In the genomic region with DNA sequence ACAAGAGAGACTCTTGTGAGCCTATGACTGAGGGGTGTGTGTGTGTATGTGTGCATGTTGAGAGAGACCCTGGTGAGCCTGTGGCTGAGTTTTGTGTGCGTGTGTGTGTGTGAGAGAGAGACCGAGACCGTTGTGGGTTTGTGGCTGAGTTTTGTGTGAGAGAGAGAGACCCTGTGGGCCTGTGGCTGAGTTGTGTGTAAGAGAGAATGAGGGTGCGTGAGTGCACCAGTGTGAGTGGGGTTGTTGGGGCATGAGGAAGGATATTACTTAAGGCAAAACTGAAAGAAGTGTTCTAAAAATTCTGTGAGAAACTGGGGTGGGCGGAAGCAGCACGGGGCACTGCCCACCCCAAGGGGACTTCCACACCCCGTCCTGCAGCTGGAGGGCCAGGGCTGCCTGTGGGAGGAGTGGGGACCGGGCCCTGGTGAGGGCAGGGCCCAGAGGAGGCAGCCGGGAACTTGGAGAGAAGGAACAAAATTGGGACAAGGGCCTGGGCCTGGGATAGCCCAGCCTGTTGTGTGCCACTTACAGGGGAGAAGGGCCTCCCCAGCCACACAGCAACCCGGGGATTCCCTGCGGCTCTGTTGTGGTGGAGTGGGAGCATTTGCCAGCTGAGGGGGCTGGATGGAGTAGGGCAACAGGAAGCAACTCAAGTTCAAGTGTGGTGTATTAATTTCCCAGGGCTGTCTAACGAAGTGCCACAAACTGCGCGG, we compare ENCODE assay signal across 8 cellular contexts. TPM values are rescaled to one million over a fixed set of nuclear protein-coding genes. Genes with fewer than 3 reads are reported as not detected.
DNase-seq lines count a peak whose midpoint lies in the region; ATAC-seq and TF ChIP-seq lines count a peak whose summit lies in the region.

No MANE protein-coding gene starts in this region.

- H3K27ac Mint-ChIP-seq in osteocyte (ENCODE audit: unreplicated experiment), result peak overlapping the region; percentile 80

- H3K27ac ChIP-seq in coronary artery, result peak overlapping the region; percentile 83 to 94

- peaks cover 62% of the 10 kb centered on the region for H3K4me1 Mint-ChIP-seq in osteocyte (ENCODE audit: unreplicated experiment)

- H3K36me3 Mint-ChIP-seq in osteocyte (ENCODE audit: unreplicated experiment), result no peaks in the 10 kb centered on the region

- no peaks in the 10 kb centered on the region for H3K27me3 Mint-ChIP-seq in osteocyte (ENCODE audit: unreplicated experiment)

- ATAC-seq in HG03159 (IDR thresholded peaks at IDR 0.05; ENCODE audit: unreplicated experiment), result peak; percentile 44
- ATAC-seq in activated CD4-positive, CD25-positive, alpha-beta regulatory T cell treated with anti-CD3 and anti-CD28 coated beads, Interleukin-2, amount 50 U/mL, for 24 hours, result peak; percentile 73 to 76

- DNase-seq in DMS79 (lab: John Stamatoyannopoulos, UW), result peak; percentile 20
- no peak for DNase-seq in DMS79 treated with DMSO at 0.1 percent for 48 hours (lab: John Stamatoyannopoulos, UW)
- no peak for DNase-seq in coronary artery (ENCODE audit: low spot score)
- peak; percentile 80 for DNase-seq in osteocyte (ENCODE audit: extremely low spot score, unreplicated experiment)
- DNase-seq in NCI-H1048 (lab: John Stamatoyannopoulos, UW), result no peak
- DNase-seq in hippocampal formation (lab: John Stamatoyannopoulos, UW), result no peak

- H3K4me3 ChIP-seq in coronary artery, result peak overlapping the region; percentile 65

- TF ChIP-seq CTCF in coronary artery (IDR thresholded peaks at IDR 0.05) (no peak), osteocyte (IDR thresholded peaks at IDR 0.05) (no peak)

- peak overlapping the region; percentile 62 for H3K4me3 Mint-ChIP-seq in osteocyte (ENCODE audit: unreplicated experiment)

- no peaks in the 10 kb centered on the region for H3K9me3 Mint-ChIP-seq in osteocyte (ENCODE audit: unreplicated experiment)

RNA-seq across cellular contexts. Expression of a gene that starts 22.0 kb away (rescaled TPM):
- 6.4 and 8.6 TPM in 2 replicates for total RNA-seq in osteocyte

Comparison
In these comparisons a context has a peak if more than half of its experiments do, and no peak if none do; other contexts are left out.
1. DNase-seq: peak in DMS79 (single experiment) and osteocyte (single experiment); none in DMS79 treated with DMSO at 0.1 percent for 48 hours (single experiment), coronary artery (single experiment), NCI-H1048 (single experiment) and hippocampal formation (0 of 2).